Comparison of ENCODE assay signal across 37 cellular contexts in the genomic region with DNA sequence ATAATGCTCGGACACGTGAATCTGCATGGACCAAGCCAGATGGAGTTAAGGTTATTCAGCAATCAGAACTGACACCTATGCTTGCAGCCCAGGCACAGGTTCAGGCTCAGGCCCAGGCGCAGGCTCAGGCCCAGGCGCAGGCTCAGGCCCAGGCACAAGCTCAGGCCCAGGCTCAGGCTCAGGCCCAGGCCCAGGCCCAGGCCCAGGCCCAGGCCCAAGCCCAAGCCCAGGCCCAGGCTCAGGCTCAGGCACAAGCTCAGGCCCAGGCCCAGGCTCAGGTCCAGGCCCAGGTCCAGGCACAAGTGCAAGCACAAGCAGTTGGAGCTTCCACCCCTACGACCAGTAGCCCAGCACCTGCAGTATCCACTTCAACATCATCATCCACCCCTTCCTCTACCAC. TPM values are rescaled to one million over a fixed set of nuclear protein-coding genes. Genes with fewer than 3 reads are reported as not detected.
"Had no signal": no experiment of that assay in that cellular context is flagged by ENCODE, and none has a peak within 500 bp of the region (broad histone marks: within the 10 kb centered on the region; RNA-seq: fewer than 3 reads in every experiment).

No MANE protein-coding gene starts in this region.

- H3K9me3 Mint-ChIP-seq: activated naive CD4-positive, alpha-beta T cell treated with anti-CD3 and anti-CD28 coated beads for 36 hours; activated naive CD4-positive, alpha-beta T cell treated with anti-CD3 and anti-CD28 coated beads, Interleukin-2, amount 50 U/mL, for 72 hours; activated T-helper 1 cell treated with anti-CD3 and anti-CD28 coated beads, Interleukin-12 subunit alpha, Interleukin-12 subunit beta, Interleukin-2, Interleukin-4 antibody, amounts not matched to agents 30 ng/mL and 10 ng/mL and 1 ng/mL, durations not matched to agents 14 hours and 24 hours and 36 hours had no signal

- H3K27ac Mint-ChIP-seq: activated CD8-positive, alpha-beta T cell treated with anti-CD3 and anti-CD28 coated beads, Interleukin-2, amount 10 ng/mL, durations not matched to agents 7 days and 5 days; activated naive CD4-positive, alpha-beta T cell treated with anti-CD3 and anti-CD28 coated beads for 36 hours; activated T-helper 1 cell treated with anti-CD3 and anti-CD28 coated beads, Interleukin-12 subunit alpha, Interleukin-12 subunit beta, Interleukin-2, Interleukin-4 antibody, amounts not matched to agents 30 ng/mL and 10 ng/mL and 1 ng/mL, durations not matched to agents 14 hours and 24 hours and 36 hours had no signal

- H3K27me3 ChIP-seq: brain microvascular endothelial cell, Peyer's patch had no signal

- H3K4me3 Mint-ChIP-seq: activated CD8-positive, alpha-beta T cell treated with anti-CD3 and anti-CD28 coated beads, Interleukin-2, amount 10 ng/mL, durations not matched to agents 7 days and 5 days; activated naive CD4-positive, alpha-beta T cell treated with anti-CD3 and anti-CD28 coated beads for 36 hours; activated T-helper 1 cell treated with anti-CD3 and anti-CD28 coated beads, Interleukin-12 subunit alpha, Interleukin-12 subunit beta, Interleukin-2, Interleukin-4 antibody, amounts not matched to agents 30 ng/mL and 10 ng/mL and 1 ng/mL, durations not matched to agents 14 hours and 24 hours and 36 hours had no signal

- H3K4me1 ChIP-seq: Peyer's patch had no signal

- H3K27ac ChIP-seq: brain microvascular endothelial cell, KMS-11, Peyer's patch, WERI-Rb-1 had no signal

- H3K4me3 ChIP-seq: Peyer's patch had no signal

- H3K4me2 ChIP-seq: KMS-11 had no signal

- ATAC-seq: activated CD8-positive, alpha-beta T cell treated with anti-CD3 and anti-CD28 coated beads, Interleukin-2, amount 10 ng/mL, durations not matched to agents 7 days and 5 days; Right ventricle myocardium inferior; SK-N-SH treated with all-trans-retinoic acid at 6 μM for 48 hours had no signal

- H3K9ac ChIP-seq: KMS-11 had no signal

- DNase-seq: activated CD4-positive, alpha-beta T cell treated with anti-CD3 and anti-CD28 coated beads for 1 hour; activated CD4-positive, alpha-beta T cell treated with anti-CD3 and anti-CD28 coated beads for 48 hours; activated CD4-positive, alpha-beta T cell treated with anti-CD3 and anti-CD28 coated beads, Interleukin-2, amount 50 U/mL, for 4 hours; activated CD4-positive, CD25-positive, alpha-beta regulatory T cell; activated CD8-positive, alpha-beta memory T cell treated with anti-CD3 and anti-CD28 coated beads, Interleukin-2, amount 50 U/mL, for 4 hours; activated CD8-positive, alpha-beta T cell treated with anti-CD3 and anti-CD28 coated beads, Interleukin-2, amount 10 ng/mL, durations not matched to agents 7 days and 5 days; activated gamma-delta T cell treated with Interleukin-2 at 50 U/mL for 16 hours; activated naive CD4-positive, alpha-beta T cell treated with anti-CD3 and anti-CD28 coated beads for 36 hours; activated T-cell treated with anti-CD3 and anti-CD28 coated beads for 4 hours; amniotic stem cell; aorta; brain microvascular endothelial cell; central memory CD4-positive, alpha-beta T cell; MM.1S; MV-4-11; NCI-H1092; NCI-H1436 treated with DMSO at 0.1 percent for 48 hours; NCI-H1694 treated with DMSO at 0.1 percent for 48 hours; NCI-H2029; NCI-H345; NCI-H524 treated with DMSO at 0.1 percent for 48 hours; Peyer's patch; RPMI8226; SIG-M5; T1000; WERI-Rb-1 had no signal

- H3K9me3 ChIP-seq: Peyer's patch had no signal

RNA-seq across cellular contexts. Expression of gene GPR151, which starts 57.1 kb away (rescaled TPM):
- total RNA-seq: activated CD8-positive, alpha-beta T cell treated with anti-CD3 and anti-CD28 coated beads, Interleukin-2, amount 10 ng/mL, durations not matched to agents 7 days and 5 days; activated naive CD4-positive, alpha-beta T cell treated with anti-CD3 and anti-CD28 coated beads for 36 hours; activated naive CD4-positive, alpha-beta T cell treated with anti-CD3 and anti-CD28 coated beads, Interleukin-2, amount 50 U/mL, for 72 hours; activated T-helper 1 cell treated with anti-CD3 and anti-CD28 coated beads, Interleukin-12 subunit alpha, Interleukin-12 subunit beta, Interleukin-2, Interleukin-4 antibody, amounts not matched to agents 30 ng/mL and 10 ng/mL and 1 ng/mL, durations not matched to agents 14 hours and 24 hours and 36 hours; chondrocyte; LHCN-M2; NCI-H460; Peyer's patch; Right ventricle myocardium inferior; SK-MEL-5; T-helper 1 cell treated with Interleukin-12 subunit alpha and Interleukin-12 subunit beta and Interleukin-4 antibody, amounts not matched to agents 30 ng/mL and 1 ng/mL, for 36 hours; T-helper 2 cell treated with Interferon-gamma antibody and Interleukin-4, amounts not matched to agents 100 ng/mL and 5 ng/mL, for 36 hours had no signal
- polyA plus RNA-seq: aorta had no signal
